18 cellular contexts compared by ENCODE assay signal in genomic region chr18:21316296-21316695, GRCh38.
DNase-seq lines count a peak whose midpoint lies in the region; ATAC-seq and TF ChIP-seq lines count a peak whose summit lies in the region.
"Had no signal": no experiment of that assay in that cellular context is flagged by ENCODE, and none has a peak within 500 bp of the region (broad histone marks: within the 10 kb centered on the region; RNA-seq: fewer than 3 reads in every experiment).

No MANE protein-coding gene starts in this region.

- H3F3A ChIP-seq in neural progenitor cell (ENCODE audit: low read depth): peaks cover 53% of the 10 kb centered on the region

- 94% methylated on average over 1 of the region's 1 CpG for WGBS in mesenchymal stem cell

- H2AFZ ChIP-seq in neural progenitor cell (replicated peaks) (no peak overlapping the region), mesenchymal stem cell (ENCODE audit: low read depth, low read length) (no peak overlapping the region)

- H3K79me1 ChIP-seq in mesenchymal stem cell (replicated peaks; ENCODE audit: low read length, poor library complexity, severe bottlenecking): no peaks in the 10 kb centered on the region

- H4K20me1 ChIP-seq in neural progenitor cell (ENCODE audit: low read depth): peaks cover 70% of the 10 kb centered on the region
- H4K20me1 ChIP-seq: BLaER1 treated with 17β-estradiol and CSF1 and Interleukin-3, amounts not matched to agents 10 nM and 100 nM had no signal

- peaks cover 18% of the 10 kb centered on the region for H3K36me3 Mint-ChIP-seq in Caco-2 (ENCODE audit: insufficient read depth, unreplicated experiment)
- peaks cover 18% of the 10 kb centered on the region for H3K36me3 Mint-ChIP-seq in neural progenitor cell
- H3K36me3 Mint-ChIP-seq in activated CD8-positive, alpha-beta memory T cell treated with anti-CD3 and anti-CD28 coated beads, Interleukin-2, amount 10 ng/mL, durations not matched to agents 7 days and 5 days: no peaks in the 10 kb centered on the region
- H3K36me3 Mint-ChIP-seq: CD8-positive, alpha-beta T cell had no signal

- no peak for DNase-seq in Caco-2
- DNase-seq in amniotic epithelial cell (ENCODE audit: low read depth): peak; percentile 60
- peak in 1 of 2 donors; percentile 56 for DNase-seq in foreskin keratinocyte
- no peak for DNase-seq in neural progenitor cell (ENCODE audit: low spot score)
- no peak for DNase-seq in mesenchymal stem cell
- no peak for DNase-seq in ecto neural progenitor cell (ENCODE audit: low spot score)
- no peak for DNase-seq in activated CD8-positive, alpha-beta memory T cell treated with anti-CD3 and anti-CD28 coated beads, Interleukin-2, amount 10 ng/mL, durations not matched to agents 7 days and 5 days
- DNase-seq in dermis blood vessel endothelial cell: no peak
- DNase-seq: CD8-positive, alpha-beta T cell; DMS79; Kasumi-1; NCI-H1105; NCI-H2081; NCI-H2171 treated with DMSO at 0.1 percent for 48 hours; NCI-H446 treated with DMSO at 0.1 percent for 48 hours; Right ventricle myocardium superior had no signal

- H3K27ac Mint-ChIP-seq in Caco-2 (ENCODE audit: unreplicated experiment) (peak overlapping the region; percentile 96), neural progenitor cell (peak overlapping the region; percentile 89)
- no peak overlapping the region for H3K27ac Mint-ChIP-seq in activated CD8-positive, alpha-beta memory T cell treated with anti-CD3 and anti-CD28 coated beads, Interleukin-2, amount 10 ng/mL, durations not matched to agents 7 days and 5 days
- H3K27ac Mint-ChIP-seq: CD8-positive, alpha-beta T cell had no signal

- H3K36me3 ChIP-seq in Caco-2 (ENCODE audit: control insufficient read depth, insufficient read depth, low read length): no peaks in the 10 kb centered on the region
- peaks cover 8% of the 10 kb centered on the region for H3K36me3 ChIP-seq in neural progenitor cell
- no peaks in the 10 kb centered on the region for H3K36me3 ChIP-seq in mesenchymal stem cell (ENCODE audit: control insufficient read depth in 1 of 2, insufficient read depth in 2 of 2, low read depth in 1 of 2, low read length in 2 of 2)
- H3K36me3 ChIP-seq: BLaER1 treated with 17β-estradiol and CSF1 and Interleukin-3, amounts not matched to agents 10 nM and 100 nM; HAP-1 had no signal

- no peak overlapping the region for H3K23ac ChIP-seq in mesenchymal stem cell (ENCODE audit: low read length in 2 of 2)

- H2BK5ac ChIP-seq in mesenchymal stem cell (ENCODE audit: low read depth, low read length, poor library complexity, severe bottlenecking): no peak overlapping the region

- H3K4me3 Mint-ChIP-seq in Caco-2 (ENCODE audit: unreplicated experiment) (peak overlapping the region; percentile 69), neural progenitor cell (no peak overlapping the region)
- H3K4me3 Mint-ChIP-seq in activated CD8-positive, alpha-beta memory T cell treated with anti-CD3 and anti-CD28 coated beads, Interleukin-2, amount 10 ng/mL, durations not matched to agents 7 days and 5 days: no peak overlapping the region
- H3K4me3 Mint-ChIP-seq: CD8-positive, alpha-beta T cell had no signal

- H3K9me3 Mint-ChIP-seq in Caco-2 (ENCODE audit: unreplicated experiment) (no peaks in the 10 kb centered on the region), neural progenitor cell (peaks cover 11% of the 10 kb centered on the region)
- H3K9me3 Mint-ChIP-seq in activated CD8-positive, alpha-beta memory T cell treated with anti-CD3 and anti-CD28 coated beads, Interleukin-2, amount 10 ng/mL, durations not matched to agents 7 days and 5 days (ENCODE audit: low read depth): no peaks in the 10 kb centered on the region
- H3K9me3 Mint-ChIP-seq: CD8-positive, alpha-beta T cell had no signal

- POLR2A ChIA-PET in Caco-2 (lab: Charles Lee): interaction anchor here (0.7 kb wide), 1 partner anchor 52 kb away, joined by 3 read pairs; no protein-coding TSS in a partner anchor

- H3K4me2 ChIP-seq in neural progenitor cell: peak overlapping the region; percentile 48
- H3K4me2 ChIP-seq in mesenchymal stem cell (ENCODE audit: low read length, poor library complexity, severe bottlenecking): no peak overlapping the region
- H3K4me2 ChIP-seq: BLaER1 treated with 17β-estradiol and CSF1 and Interleukin-3, amounts not matched to agents 10 nM and 100 nM had no signal

- H3K27me3 ChIP-seq in Caco-2 (replicated peaks; ENCODE audit: control insufficient read depth, insufficient read depth, low read length) (no peaks in the 10 kb centered on the region), foreskin keratinocyte (no peaks in the 10 kb centered on the region), neural progenitor cell (no peaks in the 10 kb centered on the region), mesenchymal stem cell (ENCODE audit: control insufficient read depth in 1 of 2, insufficient read depth in 1 of 2, low read length in 2 of 2) (no peaks in the 10 kb centered on the region)
- H3K27me3 ChIP-seq: BLaER1 treated with 17β-estradiol and CSF1 and Interleukin-3, amounts not matched to agents 10 nM and 100 nM had no signal

- no peak overlapping the region for H4K8ac ChIP-seq in mesenchymal stem cell (ENCODE audit: low read length)

- peaks cover 100% of the 10 kb centered on the region for H3K79me2 ChIP-seq in neural progenitor cell (ENCODE audit: low read depth)

- H3K4ac ChIP-seq in mesenchymal stem cell (ENCODE audit: low read depth in 1 of 2, low read length in 2 of 2): no peak overlapping the region

- H3K4me1 Mint-ChIP-seq in Caco-2 (ENCODE audit: low read depth, unreplicated experiment) (peaks cover 32% of the 10 kb centered on the region), neural progenitor cell (peaks cover 18% of the 10 kb centered on the region)
- H3K4me1 Mint-ChIP-seq in activated CD8-positive, alpha-beta memory T cell treated with anti-CD3 and anti-CD28 coated beads, Interleukin-2, amount 10 ng/mL, durations not matched to agents 7 days and 5 days: no peaks in the 10 kb centered on the region

- no peak overlapping the region for H3K4me3 ChIP-seq in Caco-2 (ENCODE audit: low read depth, low read length)
- no peak overlapping the region for H3K4me3 ChIP-seq in neural progenitor cell
- H3K4me3 ChIP-seq in mesenchymal stem cell (ENCODE audit: insufficient read depth in 1 of 2, low read depth in 1 of 2, low read length in 2 of 2): no peak overlapping the region
- H3K4me3 ChIP-seq: BLaER1 treated with 17β-estradiol and CSF1 and Interleukin-3, amounts not matched to agents 10 nM and 100 nM; HAP-1 had no signal

- no peak overlapping the region for H3K18ac ChIP-seq in mesenchymal stem cell (ENCODE audit: low read depth in 1 of 2, low read length in 2 of 2)

- TF ChIP-seq CTCF in Caco-2 (IDR thresholded peaks at IDR 0.05; ENCODE audit: insufficient read depth in 1 of 2, low read depth in 1 of 2, low read length in 1 of 2, severe bottlenecking in 1 of 2, unreplicated experiment in 1 of 2) (no peak), foreskin keratinocyte (conservative IDR thresholded peaks at IDR 0.05) (no peak), neural progenitor cell (IDR thresholded peaks at IDR 0.05) (no peak)

- H3K9ac ChIP-seq in neural progenitor cell (no peak overlapping the region), mesenchymal stem cell (ENCODE audit: low read length) (no peak overlapping the region)
- H3K9ac ChIP-seq: BLaER1 treated with 17β-estradiol and CSF1 and Interleukin-3, amounts not matched to agents 10 nM and 100 nM had no signal

- H2BK15ac ChIP-seq in mesenchymal stem cell (ENCODE audit: low read depth, poor library complexity, severe bottlenecking): no peak overlapping the region

- H3K4me1 ChIP-seq in Caco-2 (peaks cover 39% of the 10 kb centered on the region), foreskin keratinocyte (peaks cover 10% of the 10 kb centered on the region), neural progenitor cell (peaks cover 27% of the 10 kb centered on the region), mesenchymal stem cell (ENCODE audit: control insufficient read depth, insufficient read depth, low read depth, low read length) (peaks cover 4% of the 10 kb centered on the region)

- ATAC-seq in foreskin keratinocyte: peak; percentile 54
- ATAC-seq in activated CD8-positive, alpha-beta memory T cell treated with anti-CD3 and anti-CD28 coated beads, Interleukin-2, amount 10 ng/mL, durations not matched to agents 7 days and 5 days: no peak
- ATAC-seq: CD8-positive, alpha-beta T cell had no signal

- CTCF ChIA-PET in Caco-2 (lab: Charles Lee): interaction anchor here (0.6 kb wide), 1 partner anchor 1711 kb away, joined by 4 read pairs; no protein-coding TSS in a partner anchor
- CTCF ChIA-PET in activated CD8-positive, alpha-beta memory T cell treated with anti-CD3 and anti-CD28 coated beads, Interleukin-2, amount 10 ng/mL, durations not matched to agents 7 days and 5 days (lab: Charles Lee): no interaction called here

- no peak overlapping the region for H2BK120ac ChIP-seq in mesenchymal stem cell (ENCODE audit: low read depth, low read length)

- H3K27ac ChIP-seq in foreskin keratinocyte (no peak overlapping the region), neural progenitor cell (peak overlapping the region; percentile 7), mesenchymal stem cell (ENCODE audit: low read length, poor library complexity, severe bottlenecking) (no peak overlapping the region)
- H3K27ac ChIP-seq: BLaER1 treated with 17β-estradiol and CSF1 and Interleukin-3, amounts not matched to agents 10 nM and 100 nM had no signal

- H3K9me3 ChIP-seq in Caco-2: no peaks in the 10 kb centered on the region
- H3K9me3 ChIP-seq in neural progenitor cell (ENCODE audit: low read depth): no peaks in the 10 kb centered on the region
- no peaks in the 10 kb centered on the region for H3K9me3 ChIP-seq in mesenchymal stem cell (ENCODE audit: control insufficient read depth, low read length)
- H3K9me3 ChIP-seq: HAP-1 had no signal

- intact Hi-C loops in Caco-2 (cut with micrococcal nuclease; ENCODE audit: unreplicated experiment): loop anchor here (1.0 to 5.0 kb wide), 4 partner anchors 14 to 119 kb away; partner anchors contain the start of gene GREB1L

- H4K91ac ChIP-seq in mesenchymal stem cell (ENCODE audit: low read length): no peak overlapping the region

- no peak overlapping the region for H3K14ac ChIP-seq in mesenchymal stem cell (ENCODE audit: low read length in 2 of 2)

- no peak overlapping the region for H2AK5ac ChIP-seq in mesenchymal stem cell (ENCODE audit: low read length, severe bottlenecking)

- no peak overlapping the region for H2BK12ac ChIP-seq in mesenchymal stem cell (ENCODE audit: low read length in 2 of 2)

- H3K27me3 Mint-ChIP-seq in Caco-2 (ENCODE audit: insufficient read depth, unreplicated experiment): no peaks in the 10 kb centered on the region
- no peaks in the 10 kb centered on the region for H3K27me3 Mint-ChIP-seq in neural progenitor cell (ENCODE audit: insufficient read depth, low read depth)
- peaks cover 8% of the 10 kb centered on the region for H3K27me3 Mint-ChIP-seq in activated CD8-positive, alpha-beta memory T cell treated with anti-CD3 and anti-CD28 coated beads, Interleukin-2, amount 10 ng/mL, durations not matched to agents 7 days and 5 days

- TSS peak; percentile 54 for BruUV-seq in Caco-2 (replicated peaks; lab: Mats Ljungman, UMichigan)
